ENCODE assay signal across 32 cellular contexts in genomic region chr2:99608861-99609260, GRCh38.
"Had no signal": no experiment of that assay in that cellular context is flagged by ENCODE, and none has a peak within 500 bp of the region (broad histone marks: within the 10 kb centered on the region; RNA-seq: fewer than 3 reads in every experiment).

No MANE protein-coding gene starts in this region.

- H3K27ac Mint-ChIP-seq: effector memory CD8-positive, alpha-beta T cell; immature natural killer cell; mesothelial cell of epicardium; naive thymus-derived CD4-positive, alpha-beta T cell; stimulated activated effector memory CD8-positive, alpha-beta T cell treated with anti-CD3 and anti-CD28 coated beads, Interleukin-12 subunit alpha, Interleukin-12 subunit beta, amount 100 ng/mL, for 72 hours had no signal

- H3K9me3 Mint-ChIP-seq: effector memory CD8-positive, alpha-beta T cell; immature natural killer cell; mesothelial cell of epicardium; stimulated activated effector memory CD8-positive, alpha-beta T cell treated with anti-CD3 and anti-CD28 coated beads, Interleukin-12 subunit alpha, Interleukin-12 subunit beta, amount 100 ng/mL, for 72 hours had no signal

- H3K27ac ChIP-seq: coronary artery, esophagus squamous epithelium, ovary, psoas muscle, thoracic aorta, tibial nerve, upper lobe of left lung had no signal

- DNase-seq: dermis blood vessel endothelial cell; effector memory CD8-positive, alpha-beta T cell; erythroblast; esophagus squamous epithelium; foreskin melanocyte; hypothalamus; immature natural killer cell; mesenchymal stem cell; mucosa of descending colon; naive thymus-derived CD4-positive, alpha-beta T cell; nephron progenitor cell; nucleus accumbens; ovary; posterior cingulate gyrus; psoas muscle; right cardiac atrium; sigmoid colon; stimulated activated CD4-positive, alpha-beta T cell treated with anti-CD3 and anti-CD28 coated beads, Interleukin-2, amount 100 ng/mL, for 24 hours; stimulated activated CD4-positive, alpha-beta T cell treated with anti-CD3 and anti-CD28 coated beads, Interleukin-4, amount 100 ng/mL, for 24 hours; stimulated activated naive CD8-positive, alpha-beta T cell treated with anti-CD3 and anti-CD28 coated beads, Interleukin-15, Interleukin-2, amounts not matched to agents 100 U/mL and 50 U/mL, for 24 hours; substantia nigra; upper lobe of left lung had no signal

- H3K27me3 Mint-ChIP-seq: naive thymus-derived CD4-positive, alpha-beta T cell had no signal

- ATAC-seq: effector memory CD8-positive, alpha-beta T cell; left lobe of liver; mucosa of descending colon; naive thymus-derived CD4-positive, alpha-beta T cell; psoas muscle; stimulated activated effector memory CD8-positive, alpha-beta T cell treated with anti-CD3 and anti-CD28 coated beads, Interleukin-12 subunit alpha, Interleukin-12 subunit beta, amount 100 ng/mL, for 72 hours; stimulated activated naive CD8-positive, alpha-beta T cell treated with anti-CD3 and anti-CD28 coated beads, Interleukin-15, Interleukin-2, amounts not matched to agents 100 U/mL and 50 U/mL, for 24 hours had no signal

- H3K4me1 Mint-ChIP-seq: immature natural killer cell; naive thymus-derived CD4-positive, alpha-beta T cell; stimulated activated effector memory CD8-positive, alpha-beta T cell treated with anti-CD3 and anti-CD28 coated beads, Interleukin-12 subunit alpha, Interleukin-12 subunit beta, amount 100 ng/mL, for 72 hours had no signal

- H3K36me3 Mint-ChIP-seq: immature natural killer cell; mesothelial cell of epicardium; stimulated activated effector memory CD8-positive, alpha-beta T cell treated with anti-CD3 and anti-CD28 coated beads, Interleukin-12 subunit alpha, Interleukin-12 subunit beta, amount 100 ng/mL, for 72 hours had no signal

- H3K4me3 Mint-ChIP-seq: effector memory CD8-positive, alpha-beta T cell; immature natural killer cell; mesothelial cell of epicardium; naive thymus-derived CD4-positive, alpha-beta T cell; nephron progenitor cell; stimulated activated effector memory CD8-positive, alpha-beta T cell treated with anti-CD3 and anti-CD28 coated beads, Interleukin-12 subunit alpha, Interleukin-12 subunit beta, amount 100 ng/mL, for 72 hours had no signal

- H3K4me1 ChIP-seq: esophagus squamous epithelium, psoas muscle, tibial nerve had no signal

- H3K9me3 ChIP-seq: esophagus squamous epithelium, mucosa of descending colon, ovary, psoas muscle, sigmoid colon, thoracic aorta, tibial nerve, upper lobe of left lung had no signal

- FAIRE-seq: endometrium, keratinocyte, urothelium cell line had no signal

- H3K36me3 ChIP-seq: esophagus squamous epithelium, ovary, sigmoid colon, thoracic aorta, tibial nerve, upper lobe of left lung had no signal

- H3K4me3 ChIP-seq: coronary artery, esophagus squamous epithelium, lung, mucosa of descending colon, ovary, psoas muscle, sigmoid colon, thoracic aorta, tibial nerve, upper lobe of left lung had no signal

- H3K27me3 ChIP-seq: esophagus squamous epithelium, ovary, sigmoid colon, tibial nerve, upper lobe of left lung had no signal
